In genomic region chr2:138515084-138515483, GRCh38 we compare ENCODE assay signal across 21 cellular contexts. TPM values are rescaled to one million over a fixed set of nuclear protein-coding genes. Genes with fewer than 3 reads are reported as not detected.
DNase-seq lines count a peak whose midpoint lies in the region; ATAC-seq and FAIRE-seq lines count a peak whose summit lies in the region.
"Had no signal": no experiment of that assay in that cellular context is flagged by ENCODE, and none has a peak within 500 bp of the region (broad histone marks: within the 10 kb centered on the region; RNA-seq: fewer than 3 reads in every experiment).

No MANE protein-coding gene starts in this region.

- FAIRE-seq in GM19239 (lab: Jason Lieb, UNC) = peak; percentile 52

- H3K9me3 Mint-ChIP-seq in activated naive CD8-positive, alpha-beta T cell treated with anti-CD3 and anti-CD28 coated beads, Interleukin-2, amount 50 U/mL, for 24 hours = no peaks in the 10 kb centered on the region
- H3K9me3 Mint-ChIP-seq: central memory CD8-positive, alpha-beta T cell; stimulated activated effector memory CD8-positive, alpha-beta T cell treated with anti-CD3 and anti-CD28 coated beads, Interleukin-12 subunit alpha, Interleukin-12 subunit beta, amount 100 ng/mL, for 72 hours had no signal

- no peak for DNase-seq in GM19239 (ENCODE audit: insufficient read length, low spot score)
- DNase-seq in NOMO-1 treated with DMSO at 0.1 percent for 48 hours (lab: John Stamatoyannopoulos, UW; ENCODE audit: unreplicated experiment) = peak; percentile 50
- peak; percentile 21 for DNase-seq in fibroblast of gingiva (ENCODE audit: low read depth)
- DNase-seq in renal cortical epithelial cell (ENCODE audit: low read depth) = peak; percentile 43
- DNase-seq in LoVo (ENCODE audit: low spot score) = no peak
- DNase-seq in activated naive CD8-positive, alpha-beta T cell treated with anti-CD3 and anti-CD28 coated beads, Interleukin-2, amount 50 U/mL, for 24 hours = no peak
- DNase-seq: activated CD4-positive, alpha-beta memory T cell treated with anti-CD3 and anti-CD28 coated beads, Interleukin-2, amount 10 ng/mL, durations not matched to agents 7 days and 5 days; activated CD4-positive, CD25-positive, alpha-beta regulatory T cell; activated T-cell treated with anti-CD3 and anti-CD28 coated beads, Interleukin-2, amount 50 U/mL, for 1 hour; amygdala; mesenchymal stem cell; MG63; naive thymus-derived CD4-positive, alpha-beta T cell; NCI-H2029; NCI-H345; PC-9 had no signal

- H3K27me3 Mint-ChIP-seq in activated naive CD8-positive, alpha-beta T cell treated with anti-CD3 and anti-CD28 coated beads, Interleukin-2, amount 50 U/mL, for 24 hours = peaks cover 2% of the 10 kb centered on the region
- H3K27me3 Mint-ChIP-seq: central memory CD8-positive, alpha-beta T cell; IgD-negative memory B cell had no signal

- no peak for ATAC-seq in HG02840 (IDR thresholded peaks at IDR 0.05; ENCODE audit: low FRiP score, unreplicated experiment)
- no peak for ATAC-seq in activated naive CD8-positive, alpha-beta T cell treated with anti-CD3 and anti-CD28 coated beads, Interleukin-2, amount 50 U/mL, for 24 hours
- ATAC-seq: naive thymus-derived CD4-positive, alpha-beta T cell; stimulated activated effector memory CD8-positive, alpha-beta T cell treated with anti-CD3 and anti-CD28 coated beads, Interleukin-12 subunit alpha, Interleukin-12 subunit beta, amount 100 ng/mL, for 72 hours had no signal

- H3K4me1 Mint-ChIP-seq in activated naive CD8-positive, alpha-beta T cell treated with anti-CD3 and anti-CD28 coated beads, Interleukin-2, amount 50 U/mL, for 24 hours = peaks cover 51% of the 10 kb centered on the region

- H3K27ac Mint-ChIP-seq in activated naive CD8-positive, alpha-beta T cell treated with anti-CD3 and anti-CD28 coated beads, Interleukin-2, amount 50 U/mL, for 24 hours = no peak overlapping the region
- H3K27ac Mint-ChIP-seq: activated CD4-positive, alpha-beta memory T cell treated with anti-CD3 and anti-CD28 coated beads, Interleukin-2, amount 10 ng/mL, durations not matched to agents 7 days and 5 days; IgD-negative memory B cell; naive thymus-derived CD4-positive, alpha-beta T cell; stimulated activated effector memory CD8-positive, alpha-beta T cell treated with anti-CD3 and anti-CD28 coated beads, Interleukin-12 subunit alpha, Interleukin-12 subunit beta, amount 100 ng/mL, for 72 hours; T-helper 2 cell treated with Interferon-gamma antibody and Interleukin-4, amounts not matched to agents 5 μg/mL and 100 μg/mL, for 36 hours had no signal

- H3K4me3 Mint-ChIP-seq in activated naive CD8-positive, alpha-beta T cell treated with anti-CD3 and anti-CD28 coated beads, Interleukin-2, amount 50 U/mL, for 24 hours = no peak overlapping the region
- H3K4me3 Mint-ChIP-seq: activated CD4-positive, alpha-beta memory T cell treated with anti-CD3 and anti-CD28 coated beads, Interleukin-2, amount 10 ng/mL, durations not matched to agents 7 days and 5 days; central memory CD8-positive, alpha-beta T cell; stimulated activated effector memory CD8-positive, alpha-beta T cell treated with anti-CD3 and anti-CD28 coated beads, Interleukin-12 subunit alpha, Interleukin-12 subunit beta, amount 100 ng/mL, for 72 hours; T-helper 2 cell treated with Interferon-gamma antibody and Interleukin-4, amounts not matched to agents 5 μg/mL and 100 μg/mL, for 36 hours had no signal

- peaks cover 17% of the 10 kb centered on the region for H3K36me3 Mint-ChIP-seq in activated naive CD8-positive, alpha-beta T cell treated with anti-CD3 and anti-CD28 coated beads, Interleukin-2, amount 50 U/mL, for 24 hours (ENCODE audit: low read depth)

RNA-seq across cellular contexts. Expression of gene SPOPL, which starts 13.5 kb away (rescaled TPM):
- total RNA-seq in renal cortical epithelial cell = 15.6 and 20.9 TPM in 2 replicates

Comparison
In these comparisons a context has a peak if more than half of its experiments do, and no peak if none do; other contexts are left out.
1. DNase-seq: peak in NOMO-1 treated with DMSO at 0.1 percent for 48 hours (single experiment), fibroblast of gingiva (single experiment) and renal cortical epithelial cell (single experiment); none in GM19239 (single experiment), LoVo (single experiment) and activated naive CD8-positive, alpha-beta T cell treated with anti-CD3 and anti-CD28 coated beads, Interleukin-2, amount 50 U/mL, for 24 hours (single experiment).